In the genomic region with DNA sequence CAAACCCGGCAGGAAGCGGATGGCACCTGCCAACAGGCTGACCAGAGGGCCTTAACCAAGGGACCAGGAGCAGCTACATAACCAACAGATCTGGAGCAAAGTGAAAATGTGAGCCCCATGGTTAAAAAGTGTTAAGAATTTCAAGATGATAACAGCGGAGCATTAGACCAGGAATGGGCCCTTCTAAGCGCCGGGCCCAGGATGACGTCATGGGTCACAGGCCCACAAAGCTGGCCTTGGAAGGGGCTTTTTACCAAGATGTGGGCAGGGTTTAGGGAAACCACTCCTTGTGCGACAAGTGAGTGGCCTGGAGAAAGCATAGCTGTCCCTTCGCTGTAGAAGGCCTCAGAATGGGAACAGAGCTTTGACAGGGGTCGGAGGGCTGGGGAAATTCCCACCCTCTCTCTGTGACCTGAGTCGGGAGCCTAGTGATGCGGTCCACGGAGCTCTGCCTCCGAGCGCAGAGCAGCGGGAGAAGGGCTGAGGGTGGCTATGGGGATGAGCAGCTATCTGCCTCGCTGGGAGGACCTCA, we compare ENCODE assay signal across 18 cellular contexts.
"Had no signal": no experiment of that assay in that cellular context is flagged by ENCODE, and none has a peak within 500 bp of the region (broad histone marks: within the 10 kb centered on the region; RNA-seq: fewer than 3 reads in every experiment).

No MANE protein-coding gene starts in this region.

- H3K9me3 Mint-ChIP-seq: activated naive CD4-positive, alpha-beta T cell treated with anti-CD3 and anti-CD28 coated beads, Interleukin-2, amount 50 U/mL, for 72 hours; activated T-cell treated with anti-CD3 and anti-CD28 coated beads, Interleukin-2, amount 50 U/mL, for 72 hours; dendritic cell treated with granulocyte-macrophage colony-stimulating factor and Interleukin-4, amounts not matched to agents 40 ng/mL and 50 ng/mL, for 4 days had no signal

- H3K36me3 ChIP-seq: cardiac muscle cell, thyroid gland, WERI-Rb-1 had no signal

- H3K4me2 ChIP-seq: hepatocyte, smooth muscle cell had no signal

- H3K4me1 ChIP-seq: psoas muscle had no signal

- H3K4me3 Mint-ChIP-seq: activated T-cell treated with anti-CD3 and anti-CD28 coated beads, Interleukin-2, amount 50 U/mL, for 72 hours; dendritic cell treated with granulocyte-macrophage colony-stimulating factor and Interleukin-4, amounts not matched to agents 40 ng/mL and 50 ng/mL, for 4 days; neural crest cell; stimulated activated memory B cell treated with anti-CD40 and anti-IgM and Interleukin-4, amounts not matched to agents 10 μg/mL and 1 μg/mL and 100 μg/mL, for 72 hours had no signal

- H3K36me3 Mint-ChIP-seq: activated naive CD4-positive, alpha-beta T cell treated with anti-CD3 and anti-CD28 coated beads, Interleukin-2, amount 50 U/mL, for 72 hours; stimulated activated memory B cell treated with anti-CD40 and anti-IgM and Interleukin-4, amounts not matched to agents 10 μg/mL and 1 μg/mL and 100 μg/mL, for 72 hours had no signal

- H3K27ac Mint-ChIP-seq: activated naive CD4-positive, alpha-beta T cell treated with anti-CD3 and anti-CD28 coated beads, Interleukin-2, amount 50 U/mL, for 72 hours; activated T-cell treated with anti-CD3 and anti-CD28 coated beads, Interleukin-2, amount 50 U/mL, for 72 hours; dendritic cell treated with granulocyte-macrophage colony-stimulating factor and Interleukin-4, amounts not matched to agents 40 ng/mL and 50 ng/mL, for 4 days; stimulated activated memory B cell treated with anti-CD40 and anti-IgM and Interleukin-4, amounts not matched to agents 10 μg/mL and 1 μg/mL and 100 μg/mL, for 72 hours had no signal

- H3K4me1 Mint-ChIP-seq: stimulated activated memory B cell treated with anti-CD40 and anti-IgM and Interleukin-4, amounts not matched to agents 10 μg/mL and 1 μg/mL and 100 μg/mL, for 72 hours had no signal

- H2AFZ ChIP-seq: hepatocyte had no signal

- H3K4me3 ChIP-seq: cardiac muscle cell, hepatocyte, psoas muscle, smooth muscle cell, thyroid gland had no signal

- H3K27ac ChIP-seq: cardiac muscle cell, hepatocyte, psoas muscle, thyroid gland had no signal

- H3K27me3 ChIP-seq: cardiac muscle cell, thyroid gland had no signal

- ATAC-seq: activated naive CD4-positive, alpha-beta T cell treated with anti-CD3 and anti-CD28 coated beads, Interleukin-2, amount 50 U/mL, for 72 hours; activated T-cell treated with anti-CD3 and anti-CD28 coated beads, Interleukin-2, amount 50 U/mL, for 72 hours; left lobe of liver; psoas muscle; right cardiac atrium; stimulated activated memory B cell treated with anti-CD40 and anti-IgM and Interleukin-4, amounts not matched to agents 10 μg/mL and 1 μg/mL and 100 μg/mL, for 72 hours had no signal

- H3K79me2 ChIP-seq: hepatocyte had no signal

- DNase-seq: activated CD4-positive, alpha-beta T cell treated with anti-CD3 and anti-CD28 coated beads, Interleukin-2, amount 50 U/mL, for 4 hours; activated gamma-delta T cell treated with Interleukin-2 at 50 U/mL for 16 hours; activated T-cell treated with anti-CD3 and anti-CD28 coated beads, Interleukin-2, amount 50 U/mL, for 72 hours; effector memory CD4-positive, alpha-beta T cell; psoas muscle; right cardiac atrium; stimulated activated CD4-positive, alpha-beta T cell treated with anti-CD3 and anti-CD28 coated beads, Interleukin-4, amount 100 ng/mL, for 24 hours; SW 1271; thyroid gland had no signal

- H3K9me3 ChIP-seq: psoas muscle, thyroid gland had no signal
